In the genomic region with DNA sequence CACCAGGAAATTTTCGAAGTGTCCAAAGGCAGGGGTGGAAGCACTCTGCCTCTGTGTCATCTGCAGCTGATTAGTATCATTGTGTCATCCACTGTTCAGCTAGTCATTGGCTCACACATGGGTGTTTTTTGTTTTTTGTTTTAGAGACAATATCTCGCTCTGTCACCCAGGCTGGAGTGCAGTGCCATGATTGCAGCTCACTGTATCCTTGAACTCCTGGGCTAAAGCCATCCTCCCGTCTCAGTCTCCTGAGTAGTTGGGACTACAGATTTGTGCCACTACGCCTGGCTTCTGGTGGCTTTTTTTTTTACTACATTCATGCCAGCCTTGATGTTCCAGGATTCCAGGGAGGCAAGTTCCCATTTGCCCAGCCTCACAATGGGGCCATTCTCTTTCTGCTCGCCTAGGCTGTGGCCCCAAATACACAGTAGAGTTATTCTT, we compare ENCODE assay signal across 19 cellular contexts. TPM values are rescaled to one million over a fixed set of nuclear protein-coding genes. Genes with fewer than 3 reads are reported as not detected.
DNase-seq lines count a peak whose midpoint lies in the region; ATAC-seq and TF ChIP-seq lines count a peak whose summit lies in the region.
"Had no signal": no experiment of that assay in that cellular context is flagged by ENCODE, and none has a peak within 500 bp of the region (broad histone marks: within the 10 kb centered on the region; RNA-seq: fewer than 3 reads in every experiment).

No MANE protein-coding gene starts in this region.

- H3K79me2 ChIP-seq in PC-9 (ENCODE audit: low read depth), result no peaks in the 10 kb centered on the region

- no peak overlapping the region for H3K4me2 ChIP-seq in PC-9

- intact Hi-C loops in PC-9 (cut with micrococcal nuclease; ENCODE audit: unreplicated experiment), result no loop called here

- DNase-seq in BJ (ENCODE audit: low read depth) (peak; percentile 11), RPMI7951 (ENCODE audit: low read depth) (peak; percentile 21), fibroblast of mammary gland (ENCODE audit: low read depth) (peak; percentile 61), neural crest cell (ENCODE audit: low read depth, low spot score) (no peak), PC-9 (no peak), kidney glomerular epithelial cell (lab: John Stamatoyannopoulos, UW) (no peak)
- no peak for DNase-seq in stimulated activated naive CD4-positive, alpha-beta T cell (lab: John Stamatoyannopoulos, UW)
- DNase-seq: activated CD8-positive, alpha-beta memory T cell treated with anti-CD3 and anti-CD28 coated beads, Interleukin-2, amount 50 U/mL, for 48 hours; activated naive CD4-positive, alpha-beta T cell treated with anti-CD3 and anti-CD28 coated beads, Interleukin-2, amount 10 ng/mL, durations not matched to agents 7 days and 5 days; BE2C; DND-41; MG63; NCI-H2081; NCI-H748 treated with DMSO at 0.1 percent for 48 hours had no signal

- no peaks in the 10 kb centered on the region for H3K36me3 ChIP-seq in BJ (ENCODE audit: control insufficient read depth, insufficient read depth, low read length)
- no peaks in the 10 kb centered on the region for H3K36me3 ChIP-seq in PC-9 (ENCODE audit: low read depth)
- H3K36me3 ChIP-seq: BE2C, MG63 had no signal

- H3K9me2 ChIP-seq in PC-9 (ENCODE audit: insufficient read depth), result no peaks in the 10 kb centered on the region

- peak overlapping the region; percentile 36 for H3K4me3 Mint-ChIP-seq in neural crest cell
- H3K4me3 Mint-ChIP-seq: activated naive CD4-positive, alpha-beta T cell treated with anti-CD3 and anti-CD28 coated beads, Interleukin-2, amount 10 ng/mL, durations not matched to agents 7 days and 5 days; central memory CD8-positive, alpha-beta T cell; T-helper 1 cell treated with Interleukin-12 subunit alpha and Interleukin-12 subunit beta and Interleukin-4 antibody, amounts not matched to agents 30 μg/mL and 1 μg/mL, for 36 hours had no signal

- H3K4me1 ChIP-seq in PC-9 (replicated peaks; ENCODE audit: insufficient read depth), result peaks cover 9% of the 10 kb centered on the region
- H3K4me1 ChIP-seq: BE2C had no signal

- no peaks in the 10 kb centered on the region for H4K20me1 ChIP-seq in PC-9 (ENCODE audit: insufficient read depth)

- H3K9me3 Mint-ChIP-seq in neural crest cell, result no peaks in the 10 kb centered on the region
- H3K9me3 Mint-ChIP-seq: activated naive CD4-positive, alpha-beta T cell treated with anti-CD3 and anti-CD28 coated beads, Interleukin-2, amount 10 ng/mL, durations not matched to agents 7 days and 5 days; central memory CD8-positive, alpha-beta T cell; T-helper 1 cell treated with Interleukin-12 subunit alpha and Interleukin-12 subunit beta and Interleukin-4 antibody, amounts not matched to agents 30 μg/mL and 1 μg/mL, for 36 hours had no signal

- ATAC-seq in HG03439 (IDR thresholded peaks at IDR 0.05; ENCODE audit: unreplicated experiment), result no peak
- ATAC-seq: activated CD4-positive, CD25-positive, alpha-beta regulatory T cell treated with anti-CD3 and anti-CD28 coated beads, Interleukin-2, amount 50 U/mL, for 24 hours had no signal

- no peak overlapping the region for H3K27ac ChIP-seq in PC-9

- H3K4me3 ChIP-seq in BJ (ENCODE audit: low read depth, low read length) (no peak overlapping the region), fibroblast of mammary gland (ENCODE audit: control insufficient read depth, low read depth, low read length) (no peak overlapping the region), PC-9 (no peak overlapping the region)
- H3K4me3 ChIP-seq: MG63 had no signal

- CTCF ChIA-PET in BJ (lab: Yijun Ruan, JAX) (interaction anchor here (0.7 to 3.4 kb wide), 6 partner anchors 18 to 78 kb away, joined by 3 to 16 read pairs (median 4); partner anchors contain the start of gene MYO18A), PC-9 (lab: Charles Lee) (interaction anchor here (0.7 kb wide), 1 partner anchor 156 kb away, joined by 3 read pairs; no protein-coding TSS in a partner anchor)

- H3K27ac Mint-ChIP-seq in neural crest cell (ENCODE audit: unreplicated experiment), result peak overlapping the region; percentile 4
- H3K27ac Mint-ChIP-seq: activated naive CD4-positive, alpha-beta T cell treated with anti-CD3 and anti-CD28 coated beads, Interleukin-2, amount 10 ng/mL, durations not matched to agents 7 days and 5 days; T-helper 1 cell treated with Interleukin-12 subunit alpha and Interleukin-12 subunit beta and Interleukin-4 antibody, amounts not matched to agents 30 μg/mL and 1 μg/mL, for 36 hours had no signal

- TF ChIP-seq CTCF in BJ (IDR thresholded peaks at IDR 0.05; ENCODE audit: insufficient read depth, low read depth, low read length), result no peak
- no peak for TF ChIP-seq CTCF in fibroblast of mammary gland (conservative IDR thresholded peaks at IDR 0.05; ENCODE audit: control insufficient read depth, insufficient read depth, low read depth, low read length)
- no peak for TF ChIP-seq CTCF in neural crest cell (conservative IDR thresholded peaks at IDR 0.05)
- TF ChIP-seq CTCF in PC-9 (conservative IDR thresholded peaks at IDR 0.05), result no peak

- H3F3A ChIP-seq in PC-9 (ENCODE audit: insufficient read depth, low read depth), result peaks cover 5% of the 10 kb centered on the region; the same call in 1 of the 2 replicates

- peaks cover 27% of the 10 kb centered on the region for H3K4me1 Mint-ChIP-seq in neural crest cell
- H3K4me1 Mint-ChIP-seq: central memory CD8-positive, alpha-beta T cell had no signal

- no peaks in the 10 kb centered on the region for H3K9me3 ChIP-seq in PC-9 (ENCODE audit: insufficient read depth, low read depth)
- H3K9me3 ChIP-seq: BE2C, MG63 had no signal

- H2AFZ ChIP-seq in PC-9, result no peak overlapping the region

- BruUV-seq in PC-9 (replicated peaks; lab: Mats Ljungman, UMichigan), result no TSS peak

- POLR2A ChIA-PET in BJ (lab: Charles Lee) (no interaction called here), PC-9 (lab: Charles Lee; ENCODE audit: unreplicated experiment) (interaction anchor here (0.6 kb wide), 2 partner anchors 33 to 75 kb away, joined by 5 read pairs; partner anchors contain the start of gene MYO18A)

- H3K27me3 ChIP-seq in BJ (ENCODE audit: control insufficient read depth, insufficient read depth, low read length) (no peaks in the 10 kb centered on the region), PC-9 (ENCODE audit: insufficient read depth, low read depth) (no peaks in the 10 kb centered on the region)
- H3K27me3 ChIP-seq: BE2C, MG63 had no signal

- H3K36me3 Mint-ChIP-seq in neural crest cell (ENCODE audit: low read depth), result no peaks in the 10 kb centered on the region
- H3K36me3 Mint-ChIP-seq: activated naive CD4-positive, alpha-beta T cell treated with anti-CD3 and anti-CD28 coated beads, Interleukin-2, amount 10 ng/mL, durations not matched to agents 7 days and 5 days had no signal

- H3K27me3 Mint-ChIP-seq in neural crest cell (ENCODE audit: low read depth), result no peaks in the 10 kb centered on the region
- H3K27me3 Mint-ChIP-seq: central memory CD8-positive, alpha-beta T cell had no signal

RNA-seq across cellular contexts. Expression of gene MYO18A, which starts 32.5 kb away (rescaled TPM):
- 8.2 and 12.0 TPM in 2 replicates for polyA plus RNA-seq in BJ (2011; rRNA removed)
- 30.4 and 33.4 TPM in 2 replicates for polyA minus RNA-seq in BJ (2011; rRNA and poly(A)+ RNA removed)
- total RNA-seq in RPMI7951 (2014; rRNA removed; shearing (Covaris generic)), result 21.4 and 33.7 TPM in 2 replicates
- 43.1 and 48.2 TPM in 2 replicates for total RNA-seq in neural crest cell
- 150 and 158 TPM in 2 replicates for total RNA-seq in PC-9 (2021)

RNA-seq across cellular contexts. Expression of gene CRYBA1, which starts 34.0 kb away (rescaled TPM):
- polyA plus RNA-seq in BJ (2011; rRNA removed), result not detected in 2 replicates
- polyA minus RNA-seq in BJ (2011; rRNA and poly(A)+ RNA removed), result not detected in 2 replicates
- total RNA-seq in RPMI7951 (2014; rRNA removed; shearing (Covaris generic)), result not detected in 2 replicates
- 1.9 and 2.4 TPM in 2 replicates for total RNA-seq in neural crest cell
- total RNA-seq in PC-9 (2021), result not detected in 2 replicates
- total RNA-seq: osteoblast had no signal

Comparison
In these comparisons a context has a peak if more than half of its experiments do, and no peak if none do; other contexts are left out.
1. DNase-seq: peak in BJ (single experiment), RPMI7951 (single experiment) and fibroblast of mammary gland (single experiment); none in neural crest cell (single experiment), stimulated activated naive CD4-positive, alpha-beta T cell (0 of 6), PC-9 (0 of 2) and kidney glomerular epithelial cell (single experiment).